In the genomic region with DNA sequence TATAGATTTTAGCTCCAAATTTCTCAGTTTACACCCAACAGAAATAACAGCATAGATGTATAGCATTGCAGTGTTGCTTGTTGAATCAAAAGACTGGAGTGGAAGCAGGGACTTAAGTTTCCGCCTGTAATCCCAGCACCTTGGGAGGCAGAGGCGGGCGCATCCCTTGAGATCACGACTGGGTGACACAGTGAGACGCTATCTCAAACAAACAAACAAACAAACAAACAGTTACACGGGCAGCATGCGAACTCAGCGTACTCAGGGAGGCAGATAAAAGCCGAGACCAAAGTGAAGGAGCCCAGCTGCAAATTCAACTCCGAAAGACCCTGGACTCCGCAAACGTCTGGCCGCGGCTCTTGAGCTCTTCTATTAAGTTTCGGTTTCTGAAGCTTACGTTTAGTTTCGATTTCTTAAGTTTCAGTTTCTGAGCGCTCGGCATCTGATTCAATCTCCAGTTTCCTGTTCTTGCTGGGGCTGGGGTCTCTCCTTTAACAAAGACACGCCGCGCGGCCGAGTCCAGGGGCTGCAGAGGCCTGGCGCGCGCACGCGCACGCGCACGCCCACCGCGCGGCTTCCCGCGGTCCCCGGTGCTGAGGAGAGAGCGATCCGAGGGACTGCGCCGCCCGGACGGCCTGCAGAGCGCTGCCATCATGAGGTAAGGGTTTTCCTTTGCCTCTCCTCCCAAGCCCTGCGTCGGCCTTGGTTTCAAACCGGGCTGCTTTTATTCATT, we compare ENCODE assay signal across 8 cellular contexts. TPM values are rescaled to one million over a fixed set of nuclear protein-coding genes. Genes with fewer than 3 reads are reported as not detected.
A peak's percentile ranks its signal among the peaks of the same experiment; 100 is the strongest.
DNase-seq lines count a peak whose midpoint lies in the region; ATAC-seq, FAIRE-seq and TF ChIP-seq lines count a peak whose summit lies in the region.

A gene with protein sequence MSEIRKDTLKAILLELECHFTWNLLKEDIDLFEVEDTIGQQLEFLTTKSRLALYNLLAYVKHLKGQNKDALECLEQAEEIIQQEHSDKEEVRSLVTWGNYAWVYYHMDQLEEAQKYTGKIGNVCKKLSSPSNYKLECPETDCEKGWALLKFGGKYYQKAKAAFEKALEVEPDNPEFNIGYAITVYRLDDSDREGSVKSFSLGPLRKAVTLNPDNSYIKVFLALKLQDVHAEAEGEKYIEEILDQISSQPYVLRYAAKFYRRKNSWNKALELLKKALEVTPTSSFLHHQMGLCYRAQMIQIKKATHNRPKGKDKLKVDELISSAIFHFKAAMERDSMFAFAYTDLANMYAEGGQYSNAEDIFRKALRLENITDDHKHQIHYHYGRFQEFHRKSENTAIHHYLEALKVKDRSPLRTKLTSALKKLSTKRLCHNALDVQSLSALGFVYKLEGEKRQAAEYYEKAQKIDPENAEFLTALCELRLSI (plus strand): TSS at position 423 of the 733 bp plus-strand sequence. CDS start 231 bp downstream, at position 654.

- no peak for DNase-seq in AG04449 (ENCODE audit: low read depth, low spot score)
- DNase-seq in NCI-H510A treated with DMSO at 0.1 percent for 48 hours (lab: John Stamatoyannopoulos, UW): peak; percentile 83
- peak; percentile 47 to 48 for DNase-seq in activated CD4-positive, alpha-beta T cell treated with anti-CD3 and anti-CD28 coated beads, Interleukin-2, amount 50 U/mL, for 4 hours
- DNase-seq in dorsolateral prefrontal cortex: peak; percentile 63 to 85 (median 72)
- peak; percentile 30 for DNase-seq in HepG2 (ENCODE audit: low spot score)
- DNase-seq in stimulated activated CD4-positive, alpha-beta T cell treated with anti-CD3 and anti-CD28 coated beads, Interleukin-2, amount 100 ng/mL, for 48 hours: peak; percentile 46 to 52

- H3K36me3 ChIP-seq in HepG2 (replicated peaks in 1 of 2; ENCODE audit: control insufficient read depth in 1 of 2, insufficient read depth in 2 of 2, low read length in 2 of 2): peaks cover 0 to 4% of the 10 kb centered on the region in 2 experiments; a peak in 1 of 5 replicates

- POLR2A ChIA-PET in AG04449 (lab: Yijun Ruan, JAX) (no interaction called here), HepG2 (lab: Yijun Ruan, JAX) (interaction anchor here (0.7 to 1.3 kb wide), 5 partner anchors 22 to 163 kb away, joined by 3 to 13 read pairs (median 3); a partner anchor contains a TSS)

- ATAC-seq in GM18868 (IDR thresholded peaks at IDR 0.05; ENCODE audit: unreplicated experiment) (peak; percentile 78), HG03097 (IDR thresholded peaks at IDR 0.05; ENCODE audit: low FRiP score, unreplicated experiment) (peak; percentile 71), HepG2 (peak; percentile 95)

- peak within 1 kb of the TSS; percentile 77 for H3K9ac ChIP-seq in HepG2 (ENCODE audit: insufficient read depth, low read depth, low read length)

- in situ Hi-C loops in HepG2 (cut with HindIII; ENCODE audit: extremely low pct_ligation_motif_present, low pct_unique_long_range_greater_than_20kb): no loop called here

- TSS peak; percentile 79 for BruUV-seq in HepG2 (replicated peaks; lab: Mats Ljungman, UMichigan)

- H3K9me3 ChIP-seq in HepG2 (ENCODE audit: low read length): no peaks in the 10 kb centered on the region

- H4K20me1 ChIP-seq in HepG2 (ENCODE audit: insufficient read depth, low read length): no peaks in the 10 kb centered on the region

- H3K4me1 ChIP-seq in HepG2 (ENCODE audit: insufficient read depth, low read length): peaks cover 26% of the 10 kb centered on the region

- under 1% methylated on average over 45 of the region's 48 CpGs for WGBS in HepG2 (ENCODE audit: low lambda C conversion rate)

- H3K4me3 ChIP-seq in AG04449 (ENCODE audit: low read depth, low read length) (peak within 1 kb of the TSS; percentile 77), dorsolateral prefrontal cortex (peak within 1 kb of the TSS; percentile 62 to 98 (median 87)), HepG2 (replicated peaks in 1 of 3; ENCODE audit: insufficient read depth in 1 of 3, low read depth in 2 of 3, low read length in 3 of 3) (peak within 1 kb of the TSS; percentile 74 to 95 (median 83))

- CTCF ChIA-PET in AG04449 (lab: Yijun Ruan, JAX): interaction anchor here (0.6 to 2.2 kb wide), 10 partner anchors 10 to 397 kb away, joined by 3 to 11 read pairs (median 3); no protein-coding TSS in a partner anchor
- CTCF ChIA-PET in HepG2 (lab: Yijun Ruan, JAX; ENCODE audit: low intra/inter-chr PET ratio, low total read pairs): no interaction called here

- FAIRE-seq in HepG2 (lab: Jason Lieb, UNC): no peak

- H2AFZ ChIP-seq in HepG2 (ENCODE audit: low read length): peak within 1 kb of the TSS; percentile 98

- H3K27ac ChIP-seq in dorsolateral prefrontal cortex: peak within 1 kb of the TSS; percentile 80 to 99 (median 97)
- H3K27ac ChIP-seq in HepG2 (ENCODE audit: extremely low read length, insufficient read depth, low read length): peak within 1 kb of the TSS; percentile 63

- no peak for TF ChIP-seq EP300 in HepG2 (IDR thresholded peaks at IDR 0.05; ENCODE audit: low read depth in 2 of 2, low read length in 2 of 2)
- TF ChIP-seq EP300 in HepG2 (CRISPR knock-in tag; IDR thresholded peaks at IDR 0.05; ENCODE audit: borderline replicate concordance): no peak

- no peak for TF ChIP-seq RAD21 in HepG2 (CRISPR knock-in tag; IDR thresholded peaks at IDR 0.05)

- no peaks in the 10 kb centered on the region for H3K27me3 ChIP-seq in dorsolateral prefrontal cortex
- H3K27me3 ChIP-seq in HepG2 (ENCODE audit: control insufficient read depth in 1 of 2, insufficient read depth in 2 of 2, low read length in 2 of 2): no peaks in the 10 kb centered on the region; a peak in 1 of 5 replicates

- intact Hi-C loops in dorsolateral prefrontal cortex (cut with DNase I) (loop anchor here (1.0 to 10.0 kb wide), 4 partner anchors 19 to 390 kb away; a partner anchor contains a TSS), HepG2 (cut with micrococcal nuclease; ENCODE audit: unreplicated experiment) (loop anchor here (1.0 kb wide), 1 partner anchor 22 kb away; a partner anchor contains a TSS)

- H3K4me2 ChIP-seq in HepG2 (ENCODE audit: low read depth, low read length): peak within 1 kb of the TSS; percentile 80

- TF ChIP-seq POLR2A in HepG2 (IDR thresholded peaks at IDR 0.05; ENCODE audit: insufficient read depth in 1 of 2, low read depth in 2 of 2, low read length in 2 of 2): peak in 1 of 2 experiments; percentile 61; a peak in 2 of 4 replicates

- no peak for TF ChIP-seq CTCF in AG04449 (IDR thresholded peaks at IDR 0.05; ENCODE audit: insufficient read depth, low read length, missing control alignments)
- TF ChIP-seq CTCF in dorsolateral prefrontal cortex (IDR thresholded peaks at IDR 0.05 in 54 of 56, conservative IDR thresholded peaks at IDR 0.05 in 2 of 56; ENCODE audit: low read depth in 1 of 56, partially characterized antibody in 56 of 56): peak in 20 of 56 donors; percentile 2 to 47 (median 24)
- TF ChIP-seq CTCF in HepG2 (CRISPR knock-in tag; IDR thresholded peaks at IDR 0.05): peak; percentile 22; the same call in 1 of the 2 replicates

- H3K79me2 ChIP-seq in HepG2 (ENCODE audit: insufficient read depth, low read length): peaks cover under 1% of the 10 kb centered on the region

TF ChIP-seq in HepG2, 621 proteins besides CTCF, POLR2A, EP300 and RAD21 (continues in another document):
- TF ChIP-seq FOXK1 (CRISPR knock-in tag; IDR thresholded peaks at IDR 0.05; ENCODE audit: borderline replicate concordance, low read depth) (no peak), YY1 (IDR thresholded peaks at IDR 0.05; ENCODE audit: insufficient read depth, insufficient replicate concordance, low read depth, low read length) (peak; percentile 24), HNRNPLL (IDR thresholded peaks at IDR 0.05; ENCODE audit: low read depth, low read length, poor library complexity, severe bottlenecking) (peak; percentile 58), ZSCAN12 (CRISPR knock-in tag; IDR thresholded peaks at IDR 0.05) (no peak), KMT2B (CRISPR knock-in tag; IDR thresholded peaks at IDR 0.05) (0 out of 2 replicates have a peak, but pooled peaks have one; percentile 19), ZNF256 (CRISPR knock-in tag; conservative IDR thresholded peaks at IDR 0.05) (no peak), PHB2 (IDR thresholded peaks at IDR 0.05; ENCODE audit: partially characterized antibody) (no peak), ELF4 (CRISPR knock-in tag; IDR thresholded peaks at IDR 0.05; ENCODE audit: borderline replicate concordance) (0 out of 2 replicates have a peak, but pooled peaks have one; percentile 36)

RNA-seq across cellular contexts. Expression of the gene that starts here (rescaled TPM):
- total RNA-seq in dorsolateral prefrontal cortex: 10 to 100 TPM; 10.6 to 33.5 (median 19.0) TPM
- 8.3 and 12.5 TPM in 2 replicates for total RNA-seq in HepG2 (2016; rRNA removed; fragmentation: Illumina TruSeq; extraction: Trizol)
- 1.0 and 1.1 TPM in 2 replicates for total RNA-seq in HepG2 (2016; cell fraction: cytosol; rRNA removed; fragmentation: Illumina TruSeq; extraction: Trizol; ENCODE audit: low read depth)
- 8.2 and 12.7 TPM in 2 replicates for total RNA-seq in HepG2 (2016; cell fraction: insoluble cytoplasmic fraction; rRNA removed; fragmentation: Illumina TruSeq; extraction: Trizol)
- total RNA-seq in HepG2 (2016; cell fraction: membrane; rRNA removed; fragmentation: Illumina TruSeq; extraction: Trizol): 3.3 and 4.0 TPM in 2 replicates
- 5.6 and 6.4 TPM in 2 replicates for total RNA-seq in HepG2 (2016; cell fraction: nucleus; rRNA removed; fragmentation: Illumina TruSeq; extraction: Trizol)
- polyA plus RNA-seq in HepG2 (2011; rRNA removed): 2.1 and 2.2 TPM in 2 replicates
- 1.0 and 1.7 TPM in 2 replicates for polyA plus RNA-seq in HepG2 (2011; cell fraction: cytosol; rRNA removed)
- 0.74 and 0.78 TPM in 2 replicates for polyA plus RNA-seq in HepG2 (2011; cell fraction: nucleus; rRNA removed)
- 2.6 and 4.0 TPM in 2 replicates for polyA plus RNA-seq in HepG2 (2012)
- 0.29 and 0.33 TPM in 2 replicates for polyA plus RNA-seq in HepG2 (2016; cell fraction: cytosol; fragmentation: Illumina TruSeq; extraction: Trizol; ENCODE audit: low read depth)
- polyA plus RNA-seq in HepG2 (2016; cell fraction: insoluble cytoplasmic fraction; fragmentation: Illumina TruSeq; extraction: Trizol; ENCODE audit: low read depth): 9.9 and 10.7 TPM in 2 replicates
- 1.1 TPM in 2 replicates for polyA plus RNA-seq in HepG2 (2016; cell fraction: membrane; fragmentation: Illumina TruSeq; extraction: Trizol; ENCODE audit: low read depth)
- polyA plus RNA-seq in HepG2 (2016; cell fraction: nucleus; fragmentation: Illumina TruSeq; extraction: Trizol; ENCODE audit: insufficient read depth, low read depth): 4.2 TPM in 2 replicates
- polyA minus RNA-seq in HepG2 (2011; rRNA and poly(A)+ RNA removed; ENCODE audit: low replicate concordance): 0.96 and 1.1 TPM in 2 replicates
- 2.8 and 3.6 TPM in 2 replicates for polyA minus RNA-seq in HepG2 (2011; cell fraction: cytosol; rRNA and poly(A)+ RNA removed)
- 4.4 and 8.3 TPM in 2 replicates for polyA minus RNA-seq in HepG2 (2011; cell fraction: nucleus; rRNA and poly(A)+ RNA removed)
